In the genomic region with DNA sequence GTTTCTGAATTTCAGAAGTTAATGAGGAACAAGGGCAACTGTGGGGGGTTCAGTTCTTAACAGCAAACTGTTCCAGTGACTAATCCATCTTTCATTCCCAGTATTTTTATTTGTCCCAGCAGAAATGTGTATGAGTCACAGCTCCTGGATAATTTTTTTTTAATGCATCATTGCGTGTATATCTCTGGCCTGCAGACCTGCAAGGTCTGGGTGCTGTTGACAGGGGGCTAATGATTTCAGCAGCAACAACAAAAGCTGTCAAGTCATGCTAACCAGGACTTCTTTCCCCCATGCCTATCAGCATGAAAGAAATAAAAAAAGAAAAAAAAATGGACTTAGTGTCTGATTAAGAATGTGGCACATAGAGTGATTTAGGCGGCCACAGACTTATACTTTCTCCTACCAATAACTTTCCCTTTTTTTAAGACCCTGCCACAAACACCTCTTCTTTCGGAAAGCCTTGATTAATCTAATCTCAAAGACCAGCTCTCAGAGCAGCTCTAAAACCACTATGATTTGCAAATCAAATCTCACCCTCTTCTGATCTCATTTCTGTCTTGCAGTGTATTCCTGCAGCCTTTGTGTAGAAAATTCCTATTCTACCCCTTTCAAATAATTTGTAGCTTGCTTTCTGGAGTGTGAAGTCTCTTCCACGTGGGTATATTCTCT, we compare ENCODE assay signal across 12 cellular contexts. TPM values are rescaled to one million over a fixed set of nuclear protein-coding genes. Genes with fewer than 3 reads are reported as not detected.
DNase-seq lines count a peak whose midpoint lies in the region; ATAC-seq, FAIRE-seq and TF ChIP-seq lines count a peak whose summit lies in the region.
"Had no signal": no experiment of that assay in that cellular context is flagged by ENCODE, and none has a peak within 500 bp of the region (broad histone marks: within the 10 kb centered on the region; RNA-seq: fewer than 3 reads in every experiment).

No MANE protein-coding gene starts in this region.

- H4K20me1 ChIP-seq in DOHH2 (ENCODE audit: control insufficient read depth, insufficient read depth, low read depth, low read length) (no peaks in the 10 kb centered on the region), K562 (replicated peaks; ENCODE audit: control insufficient read depth, insufficient read depth, low read length) (no peaks in the 10 kb centered on the region)

- H3K79me2 ChIP-seq in DOHH2 (ENCODE audit: control insufficient read depth, low read length) (no peaks in the 10 kb centered on the region), K562 (ENCODE audit: control insufficient read depth, insufficient read depth, low read length) (no peaks in the 10 kb centered on the region)

- no peak for TF ChIP-seq CTCF in DOHH2 (IDR thresholded peaks at IDR 0.05; ENCODE audit: low read depth, low read length, poor library complexity, severe bottlenecking)
- no peak for TF ChIP-seq CTCF in K562 (IDR thresholded peaks at IDR 0.05 in 2 of 3, conservative IDR thresholded peaks at IDR 0.05 in 1 of 3; ENCODE audit: insufficient read depth in 2 of 3, low read depth in 1 of 3, low read length in 3 of 3)
- TF ChIP-seq CTCF in GM13976 (IDR thresholded peaks at IDR 0.05; ENCODE audit: borderline replicate concordance, control extremely low read depth, extremely low read depth, insufficient read depth, missing control alignments), result no peak

- no peak overlapping the region for H2AK5ac ChIP-seq in mesenchymal stem cell (ENCODE audit: low read length, severe bottlenecking)

- TF ChIP-seq RAD21 in K562 (CRISPR knock-in tag; conservative IDR thresholded peaks at IDR 0.05 in 1 of 2, IDR thresholded peaks at IDR 0.05 in 1 of 2), result no peak

- no peak overlapping the region for H2BK12ac ChIP-seq in mesenchymal stem cell (ENCODE audit: low read length in 2 of 2)

- 2% methylated on average over 4 of the region's 4 CpGs for WGBS in K562 (ENCODE audit: insufficient coverage, low coverage, missing lambda C conversion rate)
- 58% methylated on average over 4 of the region's 4 CpGs for WGBS in mesenchymal stem cell

- TF ChIP-seq EP300 in K562 (IDR thresholded peaks at IDR 0.05; ENCODE audit: low read length), result peak; percentile 63; the same call in 1 of the 2 replicates

- no peak overlapping the region for H2BK120ac ChIP-seq in mesenchymal stem cell (ENCODE audit: low read depth, low read length)

- H2AFZ ChIP-seq in K562 (ENCODE audit: low read depth, low read length) (no peak overlapping the region), mesenchymal stem cell (ENCODE audit: low read depth, low read length) (no peak overlapping the region)

- no peaks in the 10 kb centered on the region for H3K9me2 ChIP-seq in DOHH2 (replicated peaks; ENCODE audit: control insufficient read depth, low read length)

- H3K9me1 ChIP-seq in K562 (ENCODE audit: control insufficient read depth, insufficient read depth, low read length), result no peaks in the 10 kb centered on the region

- DNase-seq in NCI-H226 (peak; percentile 78), K562 (ENCODE audit: extremely low read depth in 1 of 4, low spot score in 3 of 4) (peak; percentile 54 to 71 (median 59)), mesenchymal stem cell (peak; percentile 73), NCI-H1436 (lab: John Stamatoyannopoulos, UW) (no peak), GM13976 (ENCODE audit: low spot score) (no peak), GF-D8 (lab: John Stamatoyannopoulos, UW) (no peak), KG1 (lab: John Stamatoyannopoulos, UW) (no peak)
- DNase-seq: activated CD8-positive, alpha-beta memory T cell treated with anti-CD3 and anti-CD28 coated beads for 24 hours; Calu3; NCI-H82 had no signal

- H3K9me3 ChIP-seq in DOHH2 (ENCODE audit: control insufficient read depth, insufficient read depth, low read length) (no peaks in the 10 kb centered on the region), K562 (replicated peaks; ENCODE audit: control insufficient read depth, insufficient read depth, low read depth, low read length) (no peaks in the 10 kb centered on the region), mesenchymal stem cell (ENCODE audit: control insufficient read depth, low read length) (no peaks in the 10 kb centered on the region)
- H3K9me3 ChIP-seq: prostate gland had no signal

- H3K4me3 ChIP-seq in DOHH2 (ENCODE audit: low read length) (no peak overlapping the region), K562 (no peak overlapping the region), mesenchymal stem cell (ENCODE audit: insufficient read depth in 1 of 2, low read depth in 1 of 2, low read length in 2 of 2) (no peak overlapping the region)
- H3K4me3 ChIP-seq: prostate gland had no signal

- no peaks in the 10 kb centered on the region for H3K79me1 ChIP-seq in mesenchymal stem cell (replicated peaks; ENCODE audit: low read length, poor library complexity, severe bottlenecking)

- no peak overlapping the region for H3K18ac ChIP-seq in mesenchymal stem cell (ENCODE audit: low read depth in 1 of 2, low read length in 2 of 2)

- H3K27me3 ChIP-seq in DOHH2 (ENCODE audit: control insufficient read depth, low read length) (no peaks in the 10 kb centered on the region), K562 (ENCODE audit: control insufficient read depth in 2 of 2, insufficient read depth in 2 of 2, low read length in 2 of 2) (no peaks in the 10 kb centered on the region), mesenchymal stem cell (ENCODE audit: control insufficient read depth in 1 of 2, insufficient read depth in 1 of 2, low read length in 2 of 2) (peaks cover 0 to 20% of the 10 kb centered on the region in 2 experiments)

- no peak overlapping the region for H4K8ac ChIP-seq in mesenchymal stem cell (ENCODE audit: low read length)

- H3K36me3 ChIP-seq in DOHH2 (ENCODE audit: control insufficient read depth, low read length) (no peaks in the 10 kb centered on the region), K562 (ENCODE audit: control insufficient read depth, insufficient read depth, low read length) (no peaks in the 10 kb centered on the region), mesenchymal stem cell (ENCODE audit: control insufficient read depth in 1 of 2, insufficient read depth in 2 of 2, low read depth in 1 of 2, low read length in 2 of 2) (no peaks in the 10 kb centered on the region)
- H3K36me3 ChIP-seq: prostate gland had no signal

- H2BK15ac ChIP-seq in mesenchymal stem cell (ENCODE audit: low read depth, poor library complexity, severe bottlenecking), result no peak overlapping the region

- CTCF ChIA-PET in K562 (lab: Yijun Ruan, JAX; ENCODE audit: low intra/inter-chr PET ratio), result no interaction called here

- no peak for TF ChIP-seq POLR2A in K562 (conservative IDR thresholded peaks at IDR 0.05)

- no TSS peak for BruUV-seq in K562 (replicated peaks; lab: Mats Ljungman, UMichigan)

- peak; percentile 67 for FAIRE-seq in K562 (lab: Jason Lieb, UNC)

- POLR2A ChIA-PET in K562 (lab: Yijun Ruan, JAX), result interaction anchor here (0.6 to 2.1 kb wide), 8 partner anchors 8 to 264 kb away, joined by 3 to 6 read pairs (median 4); no protein-coding TSS in a partner anchor

- intact Hi-C loops in K562 (cut with micrococcal nuclease), result no loop called here

- H3K4me1 ChIP-seq in DOHH2 (ENCODE audit: control insufficient read depth, low read length) (peaks cover 54% of the 10 kb centered on the region), K562 (replicated peaks in 1 of 2; ENCODE audit: control insufficient read depth in 2 of 2, insufficient read depth in 2 of 2, low read length in 2 of 2) (peaks cover 7 to 20% of the 10 kb centered on the region in 2 experiments; a peak in 4 of 5 replicates), mesenchymal stem cell (ENCODE audit: control insufficient read depth, insufficient read depth, low read depth, low read length) (peaks cover 8% of the 10 kb centered on the region)
- H3K4me1 ChIP-seq: prostate gland had no signal

- H3K9ac ChIP-seq in K562 (ENCODE audit: insufficient read depth in 1 of 2, low read depth in 2 of 2, low read length in 2 of 2) (no peak overlapping the region), mesenchymal stem cell (ENCODE audit: low read length) (no peak overlapping the region)

- no peak overlapping the region for H3K14ac ChIP-seq in mesenchymal stem cell (ENCODE audit: low read length in 2 of 2)

- H4K91ac ChIP-seq in mesenchymal stem cell (ENCODE audit: low read length), result no peak overlapping the region

- H3K27ac ChIP-seq in DOHH2 (ENCODE audit: low read depth, low read length) (no peak overlapping the region), K562 (ENCODE audit: extremely low read depth, low read depth, low read length) (0 out of 3 replicates have a peak overlapping the region, but pooled peaks have one; percentile 30), mesenchymal stem cell (ENCODE audit: low read length, poor library complexity, severe bottlenecking) (peak overlapping the region; percentile 63)
- H3K27ac ChIP-seq: prostate gland had no signal

- H3K4ac ChIP-seq in mesenchymal stem cell (ENCODE audit: low read depth in 1 of 2, low read length in 2 of 2), result no peak overlapping the region

- H2BK5ac ChIP-seq in mesenchymal stem cell (ENCODE audit: low read depth, low read length, poor library complexity, severe bottlenecking), result no peak overlapping the region

- 0 out of 2 replicates have a peak, but pooled peaks cover 2% of the 10 kb centered on the region for H3F3A ChIP-seq in DOHH2 (ENCODE audit: control insufficient read depth, insufficient read depth)

- H3K23ac ChIP-seq in mesenchymal stem cell (ENCODE audit: low read length in 2 of 2), result no peak overlapping the region

- ATAC-seq in K562, result peak; percentile 69

- in situ Hi-C loops in K562 (cut with MboI) (no loop called here), GM13976 (cut with MboI; ENCODE audit: low sequenced_read_pairs, unreplicated experiment) (no loop called here)

- H3K4me2 ChIP-seq in DOHH2 (ENCODE audit: low read length), result peak overlapping the region; percentile 41
- no peak overlapping the region for H3K4me2 ChIP-seq in K562 (ENCODE audit: insufficient read depth, low read length)
- peak overlapping the region; percentile 60 for H3K4me2 ChIP-seq in mesenchymal stem cell (ENCODE audit: low read length, poor library complexity, severe bottlenecking)

RNA-seq across cellular contexts. Expression of a gene that starts 14.2 kb away (rescaled TPM):
- 7.3 and 17.0 TPM in 2 replicates for total RNA-seq in K562 (2011; cell fraction: chromatin; rRNA removed; ENCODE audit: low replicate concordance)
- total RNA-seq in K562 (2011; cell fraction: nucleolus; rRNA removed), result 5.9 and 8.0 TPM in 2 replicates
- 7.9 and 9.6 TPM in 2 replicates for total RNA-seq in K562 (2011; cell fraction: nucleoplasm; rRNA removed)
- total RNA-seq in K562 (2014; rRNA removed) (5.4 and 9.3 TPM in 2 replicates), K562 (2014; rRNA removed; fragmentation: Illumina TruSeq; extraction: Trizol) (3.3 and 5.1 TPM in 2 replicates), K562 (2015; rRNA removed; fragmentation: Illumina TruSeq; extraction: Trizol) (4.7 and 4.8 TPM in 2 replicates), K562 (2021) (9.0 and 10.4 TPM in 2 replicates)
- polyA plus RNA-seq in K562 (2011; rRNA removed) (1.8 and 4.9 TPM in 2 replicates), K562 (2014; fragmentation: Illumina TruSeq; extraction: Trizol) (5.5 and 6.1 TPM in 2 replicates), K562 (2014; fragmentation: Nextera tagmentation; extraction: Ambion mirVana) (1 to 10 TPM in 1 of 2 experiments, under 1 TPM in 1; 0.37 to 1.6 TPM), K562 (2014; rRNA removed) (4.2 and 4.4 TPM in 2 replicates)
- 2.5 and 2.6 TPM in 2 replicates for polyA plus RNA-seq in K562 (2011; cell fraction: cytosol; rRNA removed)
- polyA plus RNA-seq in K562 (2011; cell fraction: nucleus; rRNA removed), result 5.3 and 7.3 TPM in 2 replicates
- 5.7 and 10.6 TPM in 2 replicates for polyA plus RNA-seq in K562 (2012)
- polyA minus RNA-seq in K562 (2011; rRNA and poly(A)+ RNA removed), result 3.3 and 4.7 TPM in 2 replicates
- 1.6 and 4.8 TPM in 2 replicates for polyA minus RNA-seq in K562 (2011; cell fraction: cytosol; rRNA and poly(A)+ RNA removed)
- polyA minus RNA-seq in K562 (2011; cell fraction: nucleus; rRNA and poly(A)+ RNA removed), result 2.7 and 8.8 TPM in 2 replicates
- polyA plus RNA-seq in mesenchymal stem cell (2013, experiment 1 of 2), result 0.77 TPM
- polyA plus RNA-seq in mesenchymal stem cell (2013, experiment 2 of 2), result 0.84 TPM

Comparison
In these comparisons a context has a peak if more than half of its experiments do, and no peak if none do; other contexts are left out.
1. DNase-seq: peak in NCI-H226 (single experiment), K562 (4 of 4) and mesenchymal stem cell (single experiment); none in NCI-H1436 (single experiment), GM13976 (single experiment), GF-D8 (single experiment) and KG1 (single experiment).